ENCODE assay signal across 8 cellular contexts in the genomic region with DNA sequence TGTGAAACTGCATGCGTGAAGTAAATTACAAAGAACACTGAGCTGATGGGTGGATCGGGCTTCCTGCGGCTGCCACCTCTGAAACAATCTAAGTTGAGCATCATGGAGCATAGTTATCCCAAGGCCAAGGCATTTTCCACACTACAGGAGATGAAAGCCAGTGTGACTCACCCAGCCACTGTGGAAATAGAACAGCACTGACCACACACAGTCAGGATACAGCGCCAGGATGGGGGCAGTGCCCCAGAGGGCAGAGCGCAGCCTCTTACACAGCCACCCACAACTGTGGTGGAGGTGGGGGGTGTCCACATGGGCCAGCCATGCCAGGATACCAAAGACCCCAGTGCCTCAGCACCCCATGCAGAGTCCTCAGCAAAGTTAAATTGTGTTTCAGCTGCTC. TPM values are rescaled to one million over a fixed set of nuclear protein-coding genes. Genes with fewer than 3 reads are reported as not detected.
DNase-seq lines count a peak whose midpoint lies in the region; TF ChIP-seq lines count a peak whose summit lies in the region.
"Not testable (repeated sequence)": the region's sequence is repeated elsewhere in the genome, so short reads cannot be mapped to it uniquely, and the experiment has no call there.

No MANE protein-coding gene starts in this region.

- H3K36me3 ChIP-seq in fibroblast of lung (ENCODE audit: control insufficient read depth, insufficient read depth, low read length), result not testable (repeated sequence)

- not testable (repeated sequence) for H3K9me3 ChIP-seq in fibroblast of lung (ENCODE audit: control insufficient read depth, insufficient read depth, low read depth, low read length)

- in situ Hi-C loops in astrocyte of the cerebellum (cut with HindIII; ENCODE audit: low sequenced_read_pairs), result not testable (repeated sequence)

- not testable (repeated sequence) for H3K27ac ChIP-seq in fibroblast of lung (ENCODE audit: insufficient read depth, low read length)

- not testable (repeated sequence) for H3K4me1 ChIP-seq in fibroblast of lung (ENCODE audit: control insufficient read depth, extremely low read depth, insufficient read depth, low read length)

- not testable (repeated sequence) for H2AFZ ChIP-seq in fibroblast of lung (ENCODE audit: low read length)

- not testable (repeated sequence) for H3K9ac ChIP-seq in fibroblast of lung (ENCODE audit: insufficient read depth, low read length)

- H4K20me1 ChIP-seq in fibroblast of lung (ENCODE audit: control insufficient read depth, extremely low read depth, insufficient read depth, low read length), result not testable (repeated sequence)

- H3K27me3 ChIP-seq in fibroblast of lung (ENCODE audit: control insufficient read depth, insufficient read depth, low read length), result not testable (repeated sequence)

- not testable (repeated sequence) for H3K79me2 ChIP-seq in fibroblast of lung (ENCODE audit: control insufficient read depth, insufficient read depth, low read length)

- not testable (repeated sequence) for H3K4me2 ChIP-seq in fibroblast of lung (ENCODE audit: extremely low read depth, insufficient read depth, low read length)

- H3K4me3 ChIP-seq in astrocyte of the cerebellum (ENCODE audit: low read depth, low read length); fibroblast of lung (replicated peaks in 1 of 4; ENCODE audit: control extremely low read depth in 1 of 4, insufficient read depth in 1 of 4, low read depth in 3 of 4, low read length in 4 of 4); skeletal muscle cell (ENCODE audit: low read depth, low read length): not testable (repeated sequence)

- TF ChIP-seq CTCF in astrocyte of the cerebellum (IDR thresholded peaks at IDR 0.05; ENCODE audit: low read depth, low read length, missing control alignments); fibroblast of lung (conservative IDR thresholded peaks at IDR 0.05 in 1 of 2, IDR thresholded peaks at IDR 0.05 in 1 of 2; ENCODE audit: low read depth in 1 of 2, low read length in 2 of 2): not testable (repeated sequence)

- DNase-seq in A172 (ENCODE audit: low spot score) (peak; percentile 55), EH (ENCODE audit: low read depth) (peak; percentile 57), HT1080 (ENCODE audit: low read depth) (peak; percentile 62), RPMI7951 (ENCODE audit: low read depth) (peak; percentile 87), astrocyte of the cerebellum (ENCODE audit: low read depth) (peak; percentile 66), fibroblast of lung (ENCODE audit: low read depth in 2 of 2) (peak; percentile 19 to 73), hepatic stellate cell (ENCODE audit: low spot score) (peak; percentile 5), skeletal muscle cell (ENCODE audit: low read depth) (peak; percentile 25)

RNA-seq across cellular contexts. Expression of gene FAHD2A, which starts 8.7 kb away (rescaled TPM):
- 43.5 and 55.3 TPM in 2 replicates for total RNA-seq in A172 (2014; rRNA removed; shearing (Covaris generic))
- total RNA-seq in HT1080 (2014; rRNA removed; shearing (Covaris generic)), result 35.1 and 41.7 TPM in 2 replicates
- polyA plus RNA-seq in HT1080 (2015; cell fraction: cytosol; rRNA removed), result 22.7 and 24.0 TPM in 2 replicates
- polyA plus RNA-seq in HT1080 (2015; cell fraction: nucleus; rRNA removed), result 38.4 and 41.3 TPM in 2 replicates
- 26.3 and 37.3 TPM in 2 replicates for total RNA-seq in RPMI7951 (2014; rRNA removed; shearing (Covaris generic))
- 25.9 and 32.5 TPM in 2 replicates for total RNA-seq in fibroblast of lung
- polyA plus RNA-seq in fibroblast of lung, result 22.1 and 25.7 TPM in 2 replicates
- polyA plus RNA-seq in fibroblast of lung (2012), result 21.2 and 28.7 TPM in 2 replicates
- 25.2 and 37.9 TPM in 2 replicates for polyA minus RNA-seq in fibroblast of lung (ENCODE audit: low replicate concordance)

Comparison
In these comparisons a context has a peak if more than half of its experiments do, and no peak if none do; other contexts are left out.
1. DNase-seq: peak in every context shown above with its lines; median percentile 87 in RPMI7951; 66 in astrocyte of the cerebellum; 62 in HT1080; 57 in EH; 55 in A172; 46 in fibroblast of lung; 25 in skeletal muscle cell; 5 in hepatic stellate cell.